Comparison of ENCODE assay signal across 23 cellular contexts in the genomic region with DNA sequence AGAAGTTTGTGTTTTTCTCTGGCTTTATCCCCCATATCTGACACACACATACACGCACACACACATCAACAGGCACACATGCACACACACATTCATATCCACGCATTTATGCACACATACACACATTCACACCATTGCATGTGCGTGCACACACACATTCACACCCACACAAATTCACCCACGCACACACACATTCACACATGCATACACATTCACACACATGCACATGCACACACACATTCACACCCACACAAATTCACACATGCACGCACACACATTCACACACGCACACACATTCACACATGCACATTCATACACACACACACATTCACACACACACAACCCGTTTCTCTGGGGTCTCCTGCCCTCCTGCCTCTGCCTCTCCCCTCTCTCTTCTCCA.
"Had no signal": no experiment of that assay in that cellular context is flagged by ENCODE, and none has a peak within 500 bp of the region (broad histone marks: within the 10 kb centered on the region; RNA-seq: fewer than 3 reads in every experiment).

No MANE protein-coding gene starts in this region.

- H3K9ac ChIP-seq: KMS-11 had no signal

- H3K4me1 Mint-ChIP-seq: IgD-negative memory B cell had no signal

- H3K27ac ChIP-seq: KMS-11, SJSA1, SK-N-MC had no signal

- H3K4me3 Mint-ChIP-seq: IgD-negative memory B cell had no signal

- H3K4me3 ChIP-seq: K562, SJSA1, SK-N-MC had no signal

- FAIRE-seq: K562, RCC 7860 had no signal

- ATAC-seq: K562 had no signal

- DNase-seq: Kasumi-1, MM.1S, NCI-H1092 treated with DMSO at 0.1 percent for 48 hours, NCI-H1436, NCI-H187, NCI-H2029, NCI-H2081 treated with DMSO at 0.1 percent for 48 hours, NCI-H2171, NCI-H226, NCI-H446, NCI-H510A, NCI-H524 treated with DMSO at 0.1 percent for 48 hours, NCI-H69, NCI-H774, Right ventricle myocardium superior, RPMI8226, SIG-M5 had no signal

- H3K27me3 Mint-ChIP-seq: IgD-negative memory B cell had no signal

- H3K9me3 ChIP-seq: SJSA1 had no signal

- H3K4me2 ChIP-seq: KMS-11 had no signal

- H3K36me3 ChIP-seq: SJSA1 had no signal

- H3K27me3 ChIP-seq: SJSA1 had no signal

- H3K4me1 ChIP-seq: SJSA1 had no signal
